ENCODE assay signal across 1 cellular context in genomic region chr11:46906596-46906995, GRCh38.
TF ChIP-seq lines count a peak whose summit lies in the region.

No MANE protein-coding gene starts in this region.

TF ChIP-seq in SK-N-SH, 30 proteins besides CTCF, POLR2A, EP300 and RAD21 (continued from another document):
- TF ChIP-seq YY1 (IDR thresholded peaks at IDR 0.05; ENCODE audit: low read depth) (no peak), TAF1 (IDR thresholded peaks at IDR 0.05; ENCODE audit: borderline replicate concordance, low read depth, low read length) (no peak), REST (IDR thresholded peaks at IDR 0.05; ENCODE audit: low read depth, low read length) (no peak), FOSL2 (IDR thresholded peaks at IDR 0.05; ENCODE audit: borderline replicate concordance, low read depth) (no peak)
